Comparison of ENCODE assay signal across 31 cellular contexts in genomic region chr9:132600326-132600984, GRCh38. TPM values are rescaled to one million over a fixed set of nuclear protein-coding genes. Genes with fewer than 3 reads are reported as not detected.
"Had no signal": no experiment of that assay in that cellular context is flagged by ENCODE, and none has a peak within 500 bp of the region (broad histone marks: within the 10 kb centered on the region; RNA-seq: fewer than 3 reads in every experiment).

No MANE protein-coding gene starts in this region.

- H3K4me3 Mint-ChIP-seq: naive thymus-derived CD4-positive, alpha-beta T cell; natural killer cell treated with Interleukin-12 subunit alpha and Interleukin-12 subunit beta and Interleukin-15 and Interleukin-18, amount 100 ng/mL, for 72 hours; stimulated activated effector memory CD8-positive, alpha-beta T cell treated with anti-CD3 and anti-CD28 coated beads, Interleukin-12 subunit alpha, Interleukin-12 subunit beta, amount 100 ng/mL, for 72 hours; stimulated activated naive CD8-positive, alpha-beta T cell treated with anti-CD3 and anti-CD28 coated beads, Interleukin-15, Interleukin-2, amounts not matched to agents 100 ng/mL and 50 ng/mL, for 24 hours had no signal

- H3K9me3 Mint-ChIP-seq: naive thymus-derived CD4-positive, alpha-beta T cell; natural killer cell treated with Interleukin-12 subunit alpha and Interleukin-12 subunit beta and Interleukin-15 and Interleukin-18, amount 100 ng/mL, for 72 hours; stimulated activated effector memory CD8-positive, alpha-beta T cell treated with anti-CD3 and anti-CD28 coated beads, Interleukin-12 subunit alpha, Interleukin-12 subunit beta, amount 100 ng/mL, for 72 hours; stimulated activated naive CD8-positive, alpha-beta T cell treated with anti-CD3 and anti-CD28 coated beads, Interleukin-15, Interleukin-2, amounts not matched to agents 100 ng/mL and 50 ng/mL, for 24 hours had no signal

- H3K27ac ChIP-seq: hepatocyte, parathyroid adenoma, psoas muscle, sigmoid colon, spleen, suprapubic skin, thoracic aorta, tibial artery, upper lobe of right lung had no signal

- H3K27me3 ChIP-seq: heart left ventricle, hepatocyte, spleen, suprapubic skin, tibial artery, upper lobe of right lung had no signal

- H3K27ac Mint-ChIP-seq: natural killer cell treated with Interleukin-12 subunit alpha and Interleukin-12 subunit beta and Interleukin-15 and Interleukin-18, amount 100 ng/mL, for 72 hours; stimulated activated effector memory CD8-positive, alpha-beta T cell treated with anti-CD3 and anti-CD28 coated beads, Interleukin-12 subunit alpha, Interleukin-12 subunit beta, amount 100 ng/mL, for 72 hours; stimulated activated naive CD8-positive, alpha-beta T cell treated with anti-CD3 and anti-CD28 coated beads, Interleukin-15, Interleukin-2, amounts not matched to agents 100 ng/mL and 50 ng/mL, for 24 hours had no signal

- H3K27me3 Mint-ChIP-seq: natural killer cell treated with Interleukin-12 subunit alpha and Interleukin-12 subunit beta and Interleukin-15 and Interleukin-18, amount 100 ng/mL, for 72 hours; stimulated activated naive CD8-positive, alpha-beta T cell treated with anti-CD3 and anti-CD28 coated beads, Interleukin-15, Interleukin-2, amounts not matched to agents 100 ng/mL and 50 ng/mL, for 24 hours had no signal

- H3K4me1 ChIP-seq: parathyroid adenoma, psoas muscle, sigmoid colon, spleen, suprapubic skin, tibial artery, upper lobe of right lung had no signal

- ATAC-seq: left lobe of liver; mucosa of descending colon; naive thymus-derived CD4-positive, alpha-beta T cell; natural killer cell treated with Interleukin-12 subunit alpha and Interleukin-12 subunit beta and Interleukin-15 and Interleukin-18, amount 100 ng/mL, for 72 hours; psoas muscle; stimulated activated effector memory CD8-positive, alpha-beta T cell treated with anti-CD3 and anti-CD28 coated beads, Interleukin-12 subunit alpha, Interleukin-12 subunit beta, amount 100 ng/mL, for 72 hours; upper lobe of right lung had no signal

- H3K9me3 ChIP-seq: heart left ventricle, mucosa of descending colon, psoas muscle, sigmoid colon, spleen, suprapubic skin, thoracic aorta, tibial artery, upper lobe of right lung had no signal

- H3K4me3 ChIP-seq: heart left ventricle, hepatocyte, lung, mucosa of descending colon, psoas muscle, sigmoid colon, spleen, suprapubic skin, thoracic aorta, tibial artery, upper lobe of right lung had no signal

- DNase-seq: glutamatergic neuron; heart left ventricle; islet precursor cell; mesendoderm; midbrain; mucosa of descending colon; naive thymus-derived CD4-positive, alpha-beta T cell; psoas muscle; sigmoid colon; small intestine; spleen; stimulated activated CD4-positive, alpha-beta T cell treated with anti-CD3 and anti-CD28 coated beads, Interleukin-4, amount 100 ng/mL, for 24 hours; stimulated activated naive CD4-positive, alpha-beta T cell; tibial artery; trophoblast cell; upper lobe of right lung had no signal

RNA-seq across cellular contexts. Expression of gene BARHL1, which starts 18.0 kb away (rescaled TPM):
- total RNA-seq: heart left ventricle; hepatocyte; kidney epithelial cell; left lobe of liver; lower leg skin; lung; mucosa of descending colon; myocyte; naive thymus-derived CD4-positive, alpha-beta T cell; natural killer cell treated with Interleukin-12 subunit alpha and Interleukin-12 subunit beta and Interleukin-15 and Interleukin-18, amount 100 ng/mL, for 72 hours; osteocyte; posterior vena cava; psoas muscle; sigmoid colon; spleen; subcutaneous adipose tissue; suprapubic skin; thoracic aorta; upper lobe of right lung had no signal
